Comparison of ENCODE assay signal across 2 cellular contexts in the genomic region with DNA sequence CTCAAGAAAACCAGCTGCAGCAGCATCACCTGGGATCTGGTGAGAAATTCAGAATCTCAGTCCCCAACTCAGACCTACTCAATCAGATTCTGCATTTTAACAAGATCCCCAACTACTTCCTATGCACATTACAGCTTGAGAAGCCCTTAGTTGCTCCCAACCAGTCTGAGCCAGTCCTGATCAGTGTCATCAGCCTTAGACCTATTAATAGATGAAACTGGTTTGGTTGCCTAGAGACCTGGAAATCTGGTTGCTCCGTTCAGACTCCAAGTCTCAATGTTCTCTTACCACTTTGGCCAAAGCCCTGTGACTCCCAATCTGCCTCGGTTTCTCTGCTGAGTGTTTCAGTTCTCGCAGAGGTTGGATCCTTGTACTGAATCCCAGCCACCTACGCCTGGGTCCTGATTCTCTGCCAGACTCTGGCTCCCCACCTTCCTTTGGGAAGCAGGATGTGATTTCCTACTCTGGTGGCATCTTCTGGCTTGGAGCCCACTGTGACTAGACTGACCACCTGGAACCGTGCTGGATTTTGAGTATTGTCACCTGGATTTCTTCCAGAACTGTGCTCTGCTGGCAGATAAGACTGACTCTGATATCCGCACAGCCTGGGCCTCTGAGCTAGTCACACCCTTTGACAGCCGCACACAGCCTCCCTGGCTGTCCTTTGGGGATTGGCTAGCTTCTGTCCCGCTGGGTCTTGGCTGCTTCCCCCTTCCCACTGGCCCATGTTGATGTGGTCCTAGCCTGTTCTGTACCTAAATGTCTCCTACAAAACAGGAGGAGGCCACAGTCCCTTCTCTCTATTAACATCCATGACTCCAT.
TF ChIP-seq lines count a peak whose summit lies in the region.

No MANE protein-coding gene starts in this region.

TF ChIP-seq in SK-N-SH treated with all-trans-retinoic acid at 6 μM for 48 hours, 23 proteins besides CTCF, POLR2A, EP300 and RAD21 (continued from another document):
- TF ChIP-seq POU6F1 (CRISPR knock-in tag; IDR thresholded peaks at IDR 0.05; ENCODE audit: borderline replicate concordance, low read depth) (no peak), PPARA (CRISPR knock-in tag; IDR thresholded peaks at IDR 0.05; ENCODE audit: borderline replicate concordance) (no peak), TOX (CRISPR knock-in tag; IDR thresholded peaks at IDR 0.05; ENCODE audit: borderline replicate concordance) (no peak), TSHZ2 (CRISPR knock-in tag; IDR thresholded peaks at IDR 0.05) (no peak), CREB5 (CRISPR knock-in tag; IDR thresholded peaks at IDR 0.05; ENCODE audit: low read depth) (no peak), PATZ1 (CRISPR knock-in tag; IDR thresholded peaks at IDR 0.05; ENCODE audit: borderline replicate concordance) (no peak), ESRRG (CRISPR knock-in tag; IDR thresholded peaks at IDR 0.05) (no peak), GLIS3 (CRISPR knock-in tag; IDR thresholded peaks at IDR 0.05) (no peak)
- TF ChIP-seq, protein P1, sequence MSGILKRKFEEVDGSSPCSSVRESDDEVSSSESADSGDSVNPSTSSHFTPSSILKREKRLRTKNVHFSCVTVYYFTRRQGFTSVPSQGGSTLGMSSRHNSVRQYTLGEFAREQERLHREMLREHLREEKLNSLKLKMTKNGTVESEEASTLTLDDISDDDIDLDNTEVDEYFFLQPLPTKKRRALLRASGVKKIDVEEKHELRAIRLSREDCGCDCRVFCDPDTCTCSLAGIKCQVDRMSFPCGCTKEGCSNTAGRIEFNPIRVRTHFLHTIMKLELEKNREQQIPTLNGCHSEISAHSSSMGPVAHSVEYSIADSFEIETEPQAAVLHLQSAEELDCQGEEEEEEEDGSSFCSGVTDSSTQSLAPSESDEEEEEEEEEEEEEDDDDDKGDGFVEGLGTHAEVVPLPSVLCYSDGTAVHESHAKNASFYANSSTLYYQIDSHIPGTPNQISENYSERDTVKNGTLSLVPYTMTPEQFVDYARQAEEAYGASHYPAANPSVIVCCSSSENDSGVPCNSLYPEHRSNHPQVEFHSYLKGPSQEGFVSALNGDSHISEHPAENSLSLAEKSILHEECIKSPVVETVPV (CRISPR knock-in tag; IDR thresholded peaks at IDR 0.05) = no peak
TF ChIP-seq in SK-N-SH treated with all-trans-retinoic acid at 6 μM for 48 hours: peak in this region for 0.

TF ChIP-seq in HepG2, 621 proteins besides CTCF, POLR2A, EP300 and RAD21:
- TF ChIP-seq, protein P2, sequence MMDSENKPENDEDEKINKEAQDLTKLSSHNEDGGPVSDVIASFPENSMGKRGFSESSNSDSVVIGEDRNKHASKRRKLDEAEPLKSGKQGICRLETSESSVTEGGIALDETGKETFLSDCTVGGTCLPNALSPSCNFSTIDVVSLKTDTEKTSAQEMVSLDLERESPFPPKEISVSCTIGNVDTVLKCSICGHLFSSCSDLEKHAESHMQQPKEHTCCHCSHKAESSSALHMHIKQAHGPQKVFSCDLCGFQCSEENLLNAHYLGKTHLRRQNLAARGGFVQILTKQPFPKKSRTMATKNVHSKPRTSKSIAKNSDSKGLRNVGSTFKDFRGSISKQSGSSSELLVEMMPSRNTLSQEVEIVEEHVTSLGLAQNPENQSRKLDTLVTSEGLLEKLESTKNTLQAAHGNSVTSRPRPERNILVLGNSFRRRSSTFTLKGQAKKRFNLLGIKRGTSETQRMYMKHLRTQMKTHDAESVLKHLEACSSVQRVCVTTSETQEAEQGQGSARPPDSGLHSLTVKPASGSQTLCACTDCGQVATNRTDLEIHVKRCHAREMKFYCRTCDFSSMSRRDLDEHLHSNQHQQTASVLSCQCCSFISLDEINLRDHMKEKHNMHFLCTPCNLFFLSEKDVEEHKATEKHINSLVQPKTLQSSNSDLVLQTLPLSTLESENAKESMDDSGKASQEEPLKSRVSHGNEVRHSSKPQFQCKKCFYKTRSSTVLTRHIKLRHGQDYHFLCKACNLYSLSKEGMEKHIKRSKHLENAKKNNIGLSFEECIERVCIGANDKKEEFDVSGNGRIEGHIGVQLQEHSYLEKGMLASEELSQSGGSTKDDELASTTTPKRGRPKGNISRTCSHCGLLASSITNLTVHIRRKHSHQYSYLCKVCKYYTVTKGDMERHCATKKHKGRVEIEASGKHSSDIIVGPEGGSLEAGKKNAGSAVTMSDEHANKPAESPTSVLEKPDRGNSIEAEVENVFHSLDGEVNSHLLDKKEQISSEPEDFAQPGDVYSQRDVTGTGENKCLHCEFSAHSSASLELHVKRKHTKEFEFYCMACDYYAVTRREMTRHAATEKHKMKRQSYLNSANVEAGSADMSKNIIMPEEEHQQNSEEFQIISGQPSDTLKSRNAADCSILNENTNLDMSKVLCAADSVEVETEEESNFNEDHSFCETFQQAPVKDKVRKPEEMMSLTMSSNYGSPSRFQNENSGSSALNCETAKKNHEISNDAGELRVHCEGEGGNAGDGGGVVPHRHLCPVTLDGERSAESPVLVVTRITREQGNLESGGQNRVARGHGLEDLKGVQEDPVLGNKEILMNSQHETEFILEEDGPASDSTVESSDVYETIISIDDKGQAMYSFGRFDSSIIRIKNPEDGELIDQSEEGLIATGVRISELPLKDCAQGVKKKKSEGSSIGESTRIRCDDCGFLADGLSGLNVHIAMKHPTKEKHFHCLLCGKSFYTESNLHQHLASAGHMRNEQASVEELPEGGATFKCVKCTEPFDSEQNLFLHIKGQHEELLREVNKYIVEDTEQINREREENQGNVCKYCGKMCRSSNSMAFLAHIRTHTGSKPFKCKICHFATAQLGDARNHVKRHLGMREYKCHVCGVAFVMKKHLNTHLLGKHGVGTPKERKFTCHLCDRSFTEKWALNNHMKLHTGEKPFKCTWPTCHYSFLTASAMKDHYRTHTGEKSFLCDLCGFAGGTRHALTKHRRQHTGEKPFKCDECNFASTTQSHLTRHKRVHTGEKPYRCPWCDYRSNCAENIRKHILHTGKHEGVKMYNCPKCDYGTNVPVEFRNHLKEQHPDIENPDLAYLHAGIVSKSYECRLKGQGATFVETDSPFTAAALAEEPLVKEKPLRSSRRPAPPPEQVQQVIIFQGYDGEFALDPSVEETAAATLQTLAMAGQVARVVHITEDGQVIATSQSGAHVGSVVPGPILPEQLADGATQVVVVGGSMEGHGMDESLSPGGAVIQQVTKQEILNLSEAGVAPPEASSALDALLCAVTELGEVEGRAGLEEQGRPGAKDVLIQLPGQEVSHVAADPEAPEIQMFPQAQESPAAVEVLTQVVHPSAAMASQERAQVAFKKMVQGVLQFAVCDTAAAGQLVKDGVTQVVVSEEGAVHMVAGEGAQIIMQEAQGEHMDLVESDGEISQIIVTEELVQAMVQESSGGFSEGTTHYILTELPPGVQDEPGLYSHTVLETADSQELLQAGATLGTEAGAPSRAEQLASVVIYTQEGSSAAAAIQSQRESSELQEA (CRISPR knock-in tag; IDR thresholded peaks at IDR 0.05; ENCODE audit: not compliant biosample characterization) = no peak
- no peak for TF ChIP-seq ZNF431 (CRISPR knock-in tag; IDR thresholded peaks at IDR 0.05; ENCODE audit: borderline replicate concordance, low read depth)
- TF ChIP-seq ZNF496 (CRISPR knock-in tag; IDR thresholded peaks at IDR 0.05; ENCODE audit: insufficient replicate concordance) = no peak
- TF ChIP-seq NFE2L1 (CRISPR knock-in tag; IDR thresholded peaks at IDR 0.05; ENCODE audit: borderline replicate concordance) = no peak
